In the genomic region with DNA sequence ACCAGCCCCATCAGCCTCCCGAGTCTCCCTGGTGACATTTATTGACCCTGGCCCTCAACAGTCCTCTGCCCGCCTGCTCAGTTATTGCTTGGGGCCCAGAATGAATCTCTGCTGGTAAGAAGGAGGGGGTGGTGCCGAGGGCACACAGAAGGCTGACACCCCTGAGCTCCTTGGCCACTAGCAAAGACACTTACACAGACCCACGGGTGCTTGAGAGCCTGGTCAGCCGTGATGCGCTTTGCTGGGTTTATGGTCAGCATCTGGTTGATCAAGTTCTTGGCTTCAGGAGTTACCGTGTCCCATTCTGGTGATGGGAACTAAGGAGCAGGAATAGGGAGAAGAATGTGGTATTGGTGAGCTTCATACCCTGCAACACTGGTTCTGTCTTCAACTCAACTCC, we compare ENCODE assay signal across 7 cellular contexts.
"Had no signal": no experiment of that assay in that cellular context is flagged by ENCODE, and none has a peak within 500 bp of the region (broad histone marks: within the 10 kb centered on the region; RNA-seq: fewer than 3 reads in every experiment).

No MANE protein-coding gene starts in this region.

- H3K27ac Mint-ChIP-seq: GM23338, HFFc6, IgD-negative memory B cell had no signal

- H2AFZ ChIP-seq: GM23338 had no signal

- H3K4me3 ChIP-seq: GM23338, HAP-1 had no signal

- H3K4me3 Mint-ChIP-seq: GM23338, HFFc6, IgD-negative memory B cell had no signal

- H3K9me3 Mint-ChIP-seq: GM23338, HFFc6, IgD-negative memory B cell had no signal

- H3K9me3 ChIP-seq: HAP-1 had no signal

- DNase-seq: HFFc6 had no signal

- H3K4me1 ChIP-seq: HAP-1 had no signal

- ATAC-seq: GM23338, HCT116, HepG2 had no signal

- H3K4me2 ChIP-seq: GM23338 had no signal

- H3K27ac ChIP-seq: HL-60 had no signal
